Comparison of ENCODE assay signal across 9 cellular contexts in genomic region chr7:143900230-143900766, GRCh38. TPM values are rescaled to one million over a fixed set of nuclear protein-coding genes. Genes with fewer than 3 reads are reported as not detected.
DNase-seq lines count a peak whose midpoint lies in the region; ATAC-seq and TF ChIP-seq lines count a peak whose summit lies in the region.
"Had no signal": no experiment of that assay in that cellular context is flagged by ENCODE, and none has a peak within 500 bp of the region (broad histone marks: within the 10 kb centered on the region; RNA-seq: fewer than 3 reads in every experiment).

No MANE protein-coding gene starts in this region.

- peaks cover 22% of the 10 kb centered on the region for H3K4me1 Mint-ChIP-seq in endothelial cell (ENCODE audit: unreplicated experiment)
- H3K4me1 Mint-ChIP-seq in osteocyte (ENCODE audit: unreplicated experiment): peaks cover 26% of the 10 kb centered on the region

- no peak for TF ChIP-seq POLR2A in Peyer's patch (IDR thresholded peaks at IDR 0.05)

- H3K9me3 ChIP-seq in Peyer's patch: no peaks in the 10 kb centered on the region

- no peak for ATAC-seq in GM18909 (IDR thresholded peaks at IDR 0.05; ENCODE audit: poor library complexity, unreplicated experiment)
- no peak for ATAC-seq in HG03378 (IDR thresholded peaks at IDR 0.05; ENCODE audit: unreplicated experiment)
- ATAC-seq in GM19351 (IDR thresholded peaks at IDR 0.05; ENCODE audit: unreplicated experiment): no peak
- ATAC-seq in HG03457 (IDR thresholded peaks at IDR 0.05; ENCODE audit: unreplicated experiment): no peak

- peaks cover 5% of the 10 kb centered on the region for H3K36me3 Mint-ChIP-seq in endothelial cell (ENCODE audit: low read depth, unreplicated experiment)
- no peaks in the 10 kb centered on the region for H3K36me3 Mint-ChIP-seq in osteocyte (ENCODE audit: unreplicated experiment)

- H3K9me3 Mint-ChIP-seq in endothelial cell (ENCODE audit: unreplicated experiment) (no peaks in the 10 kb centered on the region), osteocyte (ENCODE audit: unreplicated experiment) (no peaks in the 10 kb centered on the region)

- H3K4me1 ChIP-seq in Peyer's patch: peaks cover 0 to 23% (median 0%) of the 10 kb centered on the region in 4 donors

- peak overlapping the region in 2 of 4 donors; percentile 87 to 88 for H3K4me3 ChIP-seq in Peyer's patch

- no peaks in the 10 kb centered on the region for H3K36me3 ChIP-seq in Peyer's patch

- H3K4me3 Mint-ChIP-seq in endothelial cell (ENCODE audit: unreplicated experiment) (peak overlapping the region; percentile 99), osteocyte (ENCODE audit: unreplicated experiment) (peak overlapping the region; percentile 90)

- peaks cover 7% of the 10 kb centered on the region for H3K27me3 Mint-ChIP-seq in endothelial cell (ENCODE audit: unreplicated experiment)
- no peaks in the 10 kb centered on the region for H3K27me3 Mint-ChIP-seq in osteocyte (ENCODE audit: unreplicated experiment)

- no peaks in the 10 kb centered on the region for H3K27me3 ChIP-seq in Peyer's patch

- no peak for TF ChIP-seq CTCF in Peyer's patch (IDR thresholded peaks at IDR 0.05)
- TF ChIP-seq CTCF in endothelial cell (IDR thresholded peaks at IDR 0.05; ENCODE audit: unreplicated experiment): no peak
- TF ChIP-seq CTCF in osteocyte (IDR thresholded peaks at IDR 0.05): no peak

- H3K27ac Mint-ChIP-seq in endothelial cell (ENCODE audit: unreplicated experiment) (peak overlapping the region; percentile 77), osteocyte (ENCODE audit: unreplicated experiment) (peak overlapping the region; percentile 96)

- peak; percentile 57 for DNase-seq in ELF-1 (ENCODE audit: low read depth, low spot score)
- DNase-seq in Peyer's patch: peak in 1 of 3 donors; percentile 73
- no peak for DNase-seq in endothelial cell (ENCODE audit: low spot score)
- DNase-seq in osteocyte (ENCODE audit: extremely low spot score, unreplicated experiment): no peak
- DNase-seq: activated CD4-positive, CD25-positive, alpha-beta regulatory T cell had no signal

- peak overlapping the region in 3 of 4 donors; percentile 7 to 98 (median 97) for H3K27ac ChIP-seq in Peyer's patch

RNA-seq across cellular contexts. Expression of gene TCAF1, which starts 1.7 kb away (rescaled TPM):
- total RNA-seq in Peyer's patch (10 to 100 TPM; 21.8 to 33.8 (median 24.4) TPM), endothelial cell (ENCODE audit: unreplicated experiment) (79.7 TPM), osteocyte (82.4 and 87.8 TPM in 2 replicates)

RNA-seq across cellular contexts. Expression of gene OR2F2, which starts 34.7 kb away (rescaled TPM):
- not detected for total RNA-seq in Peyer's patch
- not detected for total RNA-seq in endothelial cell (ENCODE audit: unreplicated experiment)
- total RNA-seq in osteocyte: not detected in 2 replicates

RNA-seq across cellular contexts. Expression of gene OR2F1, which starts 54.3 kb away (rescaled TPM):
- total RNA-seq in Peyer's patch: not detected
- total RNA-seq in endothelial cell (ENCODE audit: unreplicated experiment): not detected
- not detected in 2 replicates for total RNA-seq in osteocyte
